ENCODE assay signal across 8 cellular contexts in the genomic region with DNA sequence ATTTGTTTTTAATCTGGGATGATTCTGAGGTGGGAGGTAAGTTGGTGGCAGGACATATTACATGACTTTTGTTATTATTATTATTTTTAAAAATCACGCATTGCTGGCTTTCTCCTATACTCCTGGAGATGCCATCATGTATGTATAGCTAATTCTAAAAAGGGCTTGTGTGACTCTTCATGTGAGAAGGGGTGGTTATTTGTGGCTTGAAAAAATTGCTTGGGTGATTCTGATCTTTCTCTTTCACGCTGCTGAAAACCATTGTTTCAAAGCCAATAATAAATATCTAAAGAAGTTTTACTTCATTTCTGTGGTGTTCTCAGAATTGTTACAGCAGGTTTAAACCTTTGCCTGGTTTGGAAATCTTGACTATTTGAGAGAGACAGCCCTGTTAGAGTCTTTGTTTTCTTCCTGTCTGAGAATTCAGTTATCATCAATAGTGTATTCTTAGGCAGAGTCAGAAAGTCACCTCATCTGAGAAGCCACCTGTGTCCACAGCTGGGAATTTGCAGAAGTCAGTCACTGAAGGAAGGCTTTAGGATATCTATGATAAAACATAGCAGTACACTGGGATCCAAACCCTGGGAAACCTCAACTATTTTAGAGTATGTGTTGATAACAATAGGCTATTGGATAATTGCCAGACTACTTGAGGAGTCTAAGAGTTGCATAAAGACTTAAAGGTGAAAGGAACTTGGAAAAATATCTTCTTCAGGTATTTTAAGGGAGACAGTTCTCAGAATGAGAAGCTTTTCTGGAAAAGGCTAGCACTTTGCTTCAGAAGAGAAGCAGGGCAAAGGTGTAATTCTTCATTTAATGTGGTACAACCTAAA.
DNase-seq lines count a peak whose midpoint lies in the region; ATAC-seq and TF ChIP-seq lines count a peak whose summit lies in the region.
"Not testable (repeated sequence)": the region's sequence is repeated elsewhere in the genome, so short reads cannot be mapped to it uniquely, and the experiment has no call there.

No MANE protein-coding gene starts in this region.

- ATAC-seq in GM18508 (IDR thresholded peaks at IDR 0.05; ENCODE audit: insufficient read depth, unreplicated experiment) (peak; percentile 41), GM19455 (IDR thresholded peaks at IDR 0.05; ENCODE audit: unreplicated experiment) (peak; percentile 74), HG02678 (IDR thresholded peaks at IDR 0.05; ENCODE audit: unreplicated experiment) (peak; percentile 64), HG03159 (IDR thresholded peaks at IDR 0.05; ENCODE audit: unreplicated experiment) (peak; percentile 59)
- ATAC-seq in stimulated activated naive CD8-positive, alpha-beta T cell treated with anti-CD3 and anti-CD28 coated beads, Interleukin-15, Interleukin-2, amounts not matched to agents 100 U/mL and 50 U/mL, for 24 hours, result peak; percentile 48

- H3K4me3 Mint-ChIP-seq in activated T-cell treated with anti-CD3 and anti-CD28 coated beads, Interleukin-2, amount 50 U/mL, for 24 hours, result peak overlapping the region; percentile 59

- TF ChIP-seq CTCF in choroid plexus epithelial cell (conservative IDR thresholded peaks at IDR 0.05; ENCODE audit: low read depth, low read length), result not testable (repeated sequence)

- not testable (repeated sequence) for H3K27me3 Mint-ChIP-seq in activated T-cell treated with anti-CD3 and anti-CD28 coated beads, Interleukin-2, amount 50 U/mL, for 24 hours

- peaks cover 22% of the 10 kb centered on the region for H3K36me3 Mint-ChIP-seq in activated T-cell treated with anti-CD3 and anti-CD28 coated beads, Interleukin-2, amount 50 U/mL, for 24 hours (ENCODE audit: low read depth)

- DNase-seq in NCI-H69 (lab: John Stamatoyannopoulos, UW) (peak; percentile 8), choroid plexus epithelial cell (ENCODE audit: low read depth) (peak; percentile 41)
- DNase-seq in activated T-cell treated with anti-CD3 and anti-CD28 coated beads, Interleukin-2, amount 50 U/mL, for 24 hours; stimulated activated naive CD8-positive, alpha-beta T cell treated with anti-CD3 and anti-CD28 coated beads, Interleukin-15, Interleukin-2, amounts not matched to agents 100 U/mL and 50 U/mL, for 24 hours: not testable (repeated sequence)

- H3K4me3 ChIP-seq in choroid plexus epithelial cell (ENCODE audit: low read depth, low read length), result not testable (repeated sequence)

- H3K27ac Mint-ChIP-seq in activated T-cell treated with anti-CD3 and anti-CD28 coated beads, Interleukin-2, amount 50 U/mL, for 24 hours, result peak overlapping the region; percentile 87

- peaks cover 72% of the 10 kb centered on the region for H3K4me1 Mint-ChIP-seq in activated T-cell treated with anti-CD3 and anti-CD28 coated beads, Interleukin-2, amount 50 U/mL, for 24 hours (ENCODE audit: low read depth)

- H3K9me3 Mint-ChIP-seq in activated T-cell treated with anti-CD3 and anti-CD28 coated beads, Interleukin-2, amount 50 U/mL, for 24 hours, result not testable (repeated sequence)
